Comparison of ENCODE assay signal across 8 cellular contexts in the genomic region with DNA sequence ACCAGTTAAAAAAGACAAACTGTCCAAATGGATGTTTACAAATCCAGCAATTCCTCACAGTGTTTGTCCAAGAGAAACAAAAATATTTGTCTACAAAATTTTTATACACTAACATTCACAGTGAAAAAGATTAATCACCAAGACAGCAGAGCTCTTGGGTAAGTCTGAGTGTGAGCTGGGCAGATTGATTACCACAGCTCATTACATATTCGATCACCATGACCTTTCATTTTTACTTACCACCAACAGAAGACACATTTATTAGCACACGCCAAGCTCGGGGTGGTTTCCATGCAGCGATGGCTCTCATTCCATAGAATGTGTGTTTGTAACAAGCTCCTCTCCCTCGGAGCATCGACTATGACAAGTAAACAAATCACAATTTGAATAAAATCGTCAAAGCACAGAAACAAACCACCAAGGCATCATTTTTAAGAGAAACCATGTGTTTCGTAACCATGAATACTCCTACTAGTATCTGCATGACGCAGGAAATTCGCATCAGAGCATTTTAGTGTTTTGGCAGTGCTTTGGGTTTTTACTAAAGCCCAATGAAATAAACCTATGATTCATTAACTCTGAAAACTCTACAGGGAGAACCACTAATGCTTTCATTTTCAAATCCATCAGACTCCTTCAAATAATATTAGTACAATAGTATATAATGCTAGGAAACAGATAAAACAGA.
DNase-seq lines count a peak whose midpoint lies in the region; ATAC-seq and TF ChIP-seq lines count a peak whose summit lies in the region.
"Not testable (repeated sequence)": the region's sequence is repeated elsewhere in the genome, so short reads cannot be mapped to it uniquely, and the experiment has no call there.

No MANE protein-coding gene starts in this region.

- not testable (repeated sequence) for BruUV-seq in A673 (replicated peaks; lab: Mats Ljungman, UMichigan)

- TF ChIP-seq POLR2A in breast epithelium (IDR thresholded peaks at IDR 0.05), result not testable (repeated sequence)

- not testable (repeated sequence) for H3K27me3 ChIP-seq in A673 (replicated peaks; ENCODE audit: insufficient read depth, low read depth, low read length, poor library complexity); breast epithelium

- DNase-seq in A673 (ENCODE audit: low spot score), result peak; percentile 15
- peak; percentile 7 for DNase-seq in Ammon's horn (ENCODE audit: low spot score)
- peak; percentile 60 for DNase-seq in HFFc6
- DNase-seq in SK-N-MC (ENCODE audit: low read depth, low spot score), result peak; percentile 26
- not testable (repeated sequence) for DNase-seq in breast epithelium (ENCODE audit: low spot score in 2 of 2); left lobe of liver (ENCODE audit: low spot score); sciatic nerve (ENCODE audit: low spot score)
- DNase-seq in fibroblast of peridontal ligament (ENCODE audit: extremely low read depth), result peak; percentile 91

- intact Hi-C loops in A673 (cut with micrococcal nuclease; ENCODE audit: unreplicated experiment); breast epithelium (cut with DNase I; ENCODE audit: low total_unique reads); sciatic nerve (cut with DNase I): not testable (repeated sequence)

- H3K27ac ChIP-seq in A673 (ENCODE audit: low read depth, low read length, poor library complexity, severe bottlenecking), result not testable (repeated sequence)
- H3K27ac ChIP-seq in SK-N-MC (peak overlapping the region; percentile 66; the same call in 1 of the 2 replicates), breast epithelium (peak overlapping the region in 1 of 2 donors; percentile 69)

- H3K27ac Mint-ChIP-seq in HFFc6, result peak overlapping the region; percentile 93

- not testable (repeated sequence) for H3K9ac ChIP-seq in SK-N-MC (ENCODE audit: insufficient read length)

- not testable (repeated sequence) for H3K27me3 Mint-ChIP-seq in HFFc6 (ENCODE audit: insufficient read depth)

- peaks cover 22% of the 10 kb centered on the region for H3K4me1 Mint-ChIP-seq in HFFc6 (ENCODE audit: low read depth)

- not testable (repeated sequence) for H3K4me1 ChIP-seq in A673 (ENCODE audit: insufficient read depth, low read length, poor library complexity, severe bottlenecking); breast epithelium

- H3K36me3 ChIP-seq in A673 (ENCODE audit: insufficient read depth, low read length, poor library complexity, severe bottlenecking); SK-N-MC (ENCODE audit: insufficient read depth, low read length); breast epithelium: not testable (repeated sequence)

- H3K4me3 Mint-ChIP-seq in HFFc6, result peak overlapping the region; percentile 85

- not testable (repeated sequence) for TF ChIP-seq CTCF in A673 (conservative IDR thresholded peaks at IDR 0.05; ENCODE audit: low read depth, low read length); HFFc6 (IDR thresholded peaks at IDR 0.05); breast epithelium (IDR thresholded peaks at IDR 0.05)

- H3K36me3 Mint-ChIP-seq in HFFc6 (ENCODE audit: low read depth), result not testable (repeated sequence)

- CTCF ChIA-PET in A673 (lab: Charles Lee), result not testable (repeated sequence)

- H3K9me3 Mint-ChIP-seq in HFFc6, result not testable (repeated sequence)

- POLR2A ChIA-PET in A673 (lab: Charles Lee; ENCODE audit: low non-redundant PET), result not testable (repeated sequence)

- ATAC-seq in left lobe of liver (peak; percentile 60), sciatic nerve (peak; percentile 92)

- H3K9me3 ChIP-seq in A673 (ENCODE audit: low read depth, low read length, poor library complexity, severe bottlenecking); SK-N-MC (ENCODE audit: low read depth, low read length); breast epithelium: not testable (repeated sequence)

- not testable (repeated sequence) for H3K4me3 ChIP-seq in A673 (ENCODE audit: low read depth, low read length, poor library complexity, severe bottlenecking)
- H3K4me3 ChIP-seq in SK-N-MC (peak overlapping the region; percentile 60), breast epithelium (peak overlapping the region; percentile 13 to 57 (median 17))
